10 cellular contexts compared by ENCODE assay signal in the genomic region with DNA sequence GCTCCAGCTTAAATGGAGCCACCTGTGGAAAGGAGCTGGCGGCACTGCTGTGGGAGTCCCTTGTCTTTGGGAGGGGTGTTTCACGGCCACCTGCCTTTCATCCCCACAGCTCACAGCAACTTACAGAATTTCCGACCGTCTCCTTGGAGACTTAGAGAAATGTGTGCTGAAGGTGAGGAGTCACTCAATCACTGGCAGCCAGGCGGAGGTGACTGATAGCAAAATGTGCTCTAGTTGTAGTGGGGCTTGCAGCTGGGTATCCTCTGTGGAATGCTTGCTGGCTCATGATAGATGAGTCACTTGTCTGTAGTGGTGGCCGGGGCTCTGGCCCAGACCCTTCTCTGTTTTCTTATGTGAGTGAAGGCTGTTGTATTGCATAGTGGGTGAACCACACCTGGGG.
DNase-seq lines count a peak whose midpoint lies in the region; TF ChIP-seq lines count a peak whose summit lies in the region.
"Had no signal": no experiment of that assay in that cellular context is flagged by ENCODE, and none has a peak within 500 bp of the region (broad histone marks: within the 10 kb centered on the region; RNA-seq: fewer than 3 reads in every experiment).

No MANE protein-coding gene starts in this region.

- no peak overlapping the region for H3K4me3 ChIP-seq in fibroblast of lung (replicated peaks in 1 of 4; ENCODE audit: control extremely low read depth in 1 of 4, insufficient read depth in 1 of 4, low read depth in 3 of 4, low read length in 4 of 4)

- no peaks in the 10 kb centered on the region for H3K27me3 ChIP-seq in fibroblast of lung (ENCODE audit: control insufficient read depth, insufficient read depth, low read length)

- no peak overlapping the region for H3K4me2 ChIP-seq in fibroblast of lung (ENCODE audit: extremely low read depth, insufficient read depth, low read length)

- no peaks in the 10 kb centered on the region for H4K20me1 ChIP-seq in fibroblast of lung (ENCODE audit: control insufficient read depth, extremely low read depth, insufficient read depth, low read length)

- H3K4me1 ChIP-seq in fibroblast of lung (ENCODE audit: control insufficient read depth, extremely low read depth, insufficient read depth, low read length) = peaks cover 49% of the 10 kb centered on the region

- no peaks in the 10 kb centered on the region for H3K9me3 ChIP-seq in fibroblast of lung (ENCODE audit: control insufficient read depth, insufficient read depth, low read depth, low read length)

- DNase-seq in H4 (ENCODE audit: low spot score) = peak; percentile 29
- peak; percentile 89 for DNase-seq in RPMI7951 (ENCODE audit: low read depth)
- peak; percentile 59 to 86 for DNase-seq in fibroblast of lung (ENCODE audit: low read depth in 2 of 2)
- DNase-seq in renal cortical epithelial cell (ENCODE audit: low read depth) = peak; percentile 58
- DNase-seq in ecto neural progenitor cell (ENCODE audit: low spot score) = no peak
- DNase-seq in HT-29 (ENCODE audit: low spot score) = no peak
- no peak for DNase-seq in DMS153 (lab: John Stamatoyannopoulos, UW)
- DNase-seq: anterior cingulate cortex, NCI-H1048, NCI-H69 had no signal

- TF ChIP-seq CTCF in fibroblast of lung (conservative IDR thresholded peaks at IDR 0.05 in 1 of 2, IDR thresholded peaks at IDR 0.05 in 1 of 2; ENCODE audit: low read depth in 1 of 2, low read length in 2 of 2) = no peak

- H3K9ac ChIP-seq in fibroblast of lung (ENCODE audit: insufficient read depth, low read length) = no peak overlapping the region

- H3K79me2 ChIP-seq in fibroblast of lung (ENCODE audit: control insufficient read depth, insufficient read depth, low read length) = peaks cover 42% of the 10 kb centered on the region

- H2AFZ ChIP-seq in fibroblast of lung (ENCODE audit: low read length) = no peak overlapping the region

- H3K36me3 ChIP-seq in fibroblast of lung (ENCODE audit: control insufficient read depth, insufficient read depth, low read length) = no peaks in the 10 kb centered on the region

- peak overlapping the region; percentile 71 for H3K27ac ChIP-seq in fibroblast of lung (ENCODE audit: insufficient read depth, low read length)

Comparison
In these comparisons a context has a peak if more than half of its experiments do, and no peak if none do; other contexts are left out.
1. DNase-seq: peak in H4 (single experiment), RPMI7951 (single experiment), fibroblast of lung (2 of 2) and renal cortical epithelial cell (single experiment); none in ecto neural progenitor cell (single experiment), HT-29 (single experiment) and DMS153 (single experiment).